In the genomic region with DNA sequence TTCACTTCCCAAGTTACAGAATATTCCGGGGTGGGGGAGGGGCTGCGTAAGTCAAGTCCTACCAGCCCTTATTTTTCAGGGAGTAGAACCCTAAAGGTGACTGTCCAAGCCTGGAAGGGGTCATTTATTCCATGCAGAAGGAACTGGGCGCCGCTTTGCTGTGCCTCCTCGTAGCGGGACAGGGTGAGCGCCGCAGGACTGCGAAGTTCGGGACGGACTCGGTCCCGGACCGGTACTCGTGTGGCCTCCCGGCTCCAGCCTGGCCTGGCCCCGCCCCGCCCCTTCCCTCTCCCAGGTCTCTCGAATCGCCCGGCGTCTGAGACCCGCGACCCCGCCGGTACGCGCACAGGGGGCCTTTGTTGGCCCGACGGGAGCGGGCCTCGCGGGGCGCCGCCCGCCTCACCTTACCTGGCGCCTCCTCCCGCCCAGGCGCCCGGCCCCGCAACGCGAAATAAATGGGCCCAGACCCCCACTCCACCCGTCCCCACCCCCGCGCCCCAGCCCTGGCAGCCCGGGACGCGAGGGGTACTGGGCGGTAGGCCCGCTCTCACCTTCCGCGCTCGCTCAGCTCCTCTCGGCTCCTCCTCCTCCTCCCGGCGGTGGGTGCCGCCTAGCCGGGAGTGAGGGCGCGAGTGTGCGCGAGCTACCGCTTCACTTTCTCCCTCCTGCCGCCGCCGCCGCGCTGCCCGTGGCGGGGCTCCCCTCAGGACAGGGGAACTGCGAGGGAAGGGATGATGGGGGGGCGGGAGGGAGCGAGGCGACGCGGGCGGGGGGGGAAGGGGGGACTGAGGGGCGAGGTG, we compare ENCODE assay signal across 8 cellular contexts. TPM values are rescaled to one million over a fixed set of nuclear protein-coding genes. Genes with fewer than 3 reads are reported as not detected.
DNase-seq lines count a peak whose midpoint lies in the region; ATAC-seq lines count a peak whose summit lies in the region.

No MANE protein-coding gene starts in this region.

- peak overlapping the region; percentile 43 for H3K27ac ChIP-seq in SJCRH30

- H3K9me3 ChIP-seq in SJCRH30 (replicated peaks): no peaks in the 10 kb centered on the region

- ATAC-seq in HG03066 (IDR thresholded peaks at IDR 0.05; ENCODE audit: low read depth, unreplicated experiment) (peak; percentile 23), HG02763 (IDR thresholded peaks at IDR 0.05; ENCODE audit: unreplicated experiment) (no peak)

- peak; percentile 28 to 46 for DNase-seq in NCI-H2081 (lab: John Stamatoyannopoulos, UW)
- no peak for DNase-seq in NCI-H2081 treated with DMSO at 0.1 percent for 48 hours (lab: John Stamatoyannopoulos, UW)
- peak; percentile 46 to 58 for DNase-seq in SJCRH30
- peak; percentile 17 for DNase-seq in amniotic epithelial cell (ENCODE audit: low read depth)
- DNase-seq in hepatic stellate cell (ENCODE audit: low spot score): peak; percentile 35
- DNase-seq in retina: peak; percentile 70

- peak overlapping the region; percentile 76 for H3K4me3 ChIP-seq in SJCRH30

- no peaks in the 10 kb centered on the region for H3K36me3 ChIP-seq in SJCRH30

- H3K27me3 ChIP-seq in SJCRH30: no peaks in the 10 kb centered on the region

- H3K4me1 ChIP-seq in SJCRH30: no peaks in the 10 kb centered on the region

RNA-seq across cellular contexts. Expression of gene PAK1, which starts 0.7 kb away (rescaled TPM):
- total RNA-seq in SJCRH30 (2014; rRNA removed; shearing (Covaris generic)): 28.7 and 31.2 TPM in 2 replicates
